Comparison of ENCODE assay signal across 8 cellular contexts in genomic region chr5:139648205-139649081, GRCh38. TPM values are rescaled to one million over a fixed set of nuclear protein-coding genes. Genes with fewer than 3 reads are reported as not detected.
DNase-seq lines count a peak whose midpoint lies in the region; ATAC-seq and TF ChIP-seq lines count a peak whose summit lies in the region.

Gene CXXC5 (plus strand): TSS chr5:139648349. CDS start chr5:139680524, 32,175 bp downstream.

- no peaks in the 10 kb centered on the region for H3K9me3 ChIP-seq in endodermal cell (ENCODE audit: control insufficient read depth, low read length)

- H3K27ac ChIP-seq in endodermal cell (ENCODE audit: low read depth, low read length) = peak within 1 kb of the TSS; percentile 84

- peaks cover 15% of the 10 kb centered on the region for H3K27me3 ChIP-seq in endodermal cell (ENCODE audit: control insufficient read depth, insufficient read depth, low read length, poor library complexity, severe bottlenecking)

- H3K27me3 Mint-ChIP-seq in endodermal cell (ENCODE audit: insufficient read depth) (peaks cover 28% of the 10 kb centered on the region), memory B cell (no peaks in the 10 kb centered on the region)

- H3K27ac Mint-ChIP-seq in endodermal cell (peak within 1 kb of the TSS; percentile 66), memory B cell (peak within 1 kb of the TSS; percentile 96)

- H3K4me3 Mint-ChIP-seq in endodermal cell (peak within 1 kb of the TSS; percentile 98), memory B cell (peak within 1 kb of the TSS; percentile 99)

- 0 to 7% methylated on average over 3 to 101 of the region's 106 CpGs for WGBS in endodermal cell (ENCODE audit: insufficient coverage in 1 of 2, insufficient read length in 1 of 2), 2 experiments

- peaks cover 38% of the 10 kb centered on the region for H3K4me1 Mint-ChIP-seq in endodermal cell
- H3K4me1 Mint-ChIP-seq in memory B cell = peaks cover 49% of the 10 kb centered on the region

- peaks cover 17% of the 10 kb centered on the region for H3K4me1 ChIP-seq in endodermal cell (ENCODE audit: control insufficient read depth, insufficient read depth, low read length)

- TF ChIP-seq CTCF in GM10266 (IDR thresholded peaks at IDR 0.05; ENCODE audit: control insufficient read depth, insufficient read depth, low read depth, missing control alignments) (no peak), endodermal cell (conservative IDR thresholded peaks at IDR 0.05) (peak; percentile 14)

- H3K4me3 ChIP-seq in endodermal cell (ENCODE audit: low read length) = peak within 1 kb of the TSS; percentile 90

- DNase-seq in GM10266 (ENCODE audit: extremely low spot score) (peak; percentile 89), NCI-H226 (peak; percentile 71), endodermal cell (peak; percentile 94), memory B cell (ENCODE audit: low spot score in 2 of 2) (peak; percentile 71 to 74)
- DNase-seq in activated CD4-positive, alpha-beta T cell treated with anti-CD3 and anti-CD28 coated beads, Interleukin-2, amount 50 U/mL, for 48 hours = peak; percentile 44 to 56
- peak; percentile 73 for DNase-seq in stimulated activated naive CD8-positive, alpha-beta T cell treated with anti-CD3 and anti-CD28 coated beads, Interleukin-15, Interleukin-2, amounts not matched to agents 100 U/mL and 50 U/mL, for 24 hours

- H3K9ac ChIP-seq in endodermal cell (ENCODE audit: extremely low read depth, low read length, poor library complexity, severe bottlenecking) = peak within 1 kb of the TSS; percentile 62

- H3K36me3 Mint-ChIP-seq in endodermal cell (ENCODE audit: low read depth) (no peaks in the 10 kb centered on the region), memory B cell (peaks cover 5% of the 10 kb centered on the region)

- no peaks in the 10 kb centered on the region for H3K36me3 ChIP-seq in endodermal cell (ENCODE audit: control insufficient read depth, insufficient read depth, low read length)

- peak; percentile 28 for ATAC-seq in HG02678 (IDR thresholded peaks at IDR 0.05; ENCODE audit: unreplicated experiment)
- peak; percentile 48 for ATAC-seq in memory B cell (ENCODE audit: low read depth)
- peak; percentile 24 for ATAC-seq in stimulated activated naive CD8-positive, alpha-beta T cell treated with anti-CD3 and anti-CD28 coated beads, Interleukin-15, Interleukin-2, amounts not matched to agents 100 U/mL and 50 U/mL, for 24 hours
- no peak for ATAC-seq in HG03159 (IDR thresholded peaks at IDR 0.05; ENCODE audit: unreplicated experiment)

- H3K9me3 Mint-ChIP-seq in endodermal cell (no peaks in the 10 kb centered on the region), memory B cell (no peaks in the 10 kb centered on the region)

RNA-seq across cellular contexts. Expression of gene CXXC5, which starts in this region (rescaled TPM):
- 10 to 100 TPM; 50.5 to 67.9 TPM for total RNA-seq in endodermal cell
- 107 TPM for polyA plus RNA-seq in endodermal cell (2013, experiment 1 of 2)
- polyA plus RNA-seq in endodermal cell (2013, experiment 2 of 2) = 113 TPM
